In genomic region chrX:136856527-136856926, GRCh38 we compare ENCODE assay signal across 10 cellular contexts. TPM values are rescaled to one million over a fixed set of nuclear protein-coding genes. Genes with fewer than 3 reads are reported as not detected.
A peak's percentile ranks its signal among the peaks of the same experiment; 100 is the strongest.
DNase-seq lines count a peak whose midpoint lies in the region; ATAC-seq and TF ChIP-seq lines count a peak whose summit lies in the region.
"Had no signal": no experiment of that assay in that cellular context is flagged by ENCODE, and none has a peak within 500 bp of the region (broad histone marks: within the 10 kb centered on the region; RNA-seq: fewer than 3 reads in every experiment).

No MANE protein-coding gene starts in this region.

- no peaks in the 10 kb centered on the region for H3K4me1 ChIP-seq in right cardiac atrium (ENCODE audit: control insufficient read depth, insufficient read depth, low read length)
- H3K4me1 ChIP-seq in right atrium auricular region: no peaks in the 10 kb centered on the region

- H3K4me3 ChIP-seq in right cardiac atrium (ENCODE audit: low read length) (no peak overlapping the region), right atrium auricular region (no peak overlapping the region)

- H3K27ac ChIP-seq in right cardiac atrium (ENCODE audit: low read length) (no peak overlapping the region), right atrium auricular region (no peak overlapping the region)

- intact Hi-C loops in right cardiac atrium (cut with DNase I): no loop called here

- H3K36me3 ChIP-seq in right atrium auricular region: peaks cover 18% of the 10 kb centered on the region

- WGBS in right cardiac atrium: 87% methylated on average over 6 of the region's 6 CpGs

- H3K9me3 ChIP-seq in right cardiac atrium (ENCODE audit: control insufficient read depth, low read length) (no peaks in the 10 kb centered on the region), right atrium auricular region (no peaks in the 10 kb centered on the region)

- H3K27me3 ChIP-seq in right cardiac atrium (ENCODE audit: control insufficient read depth, insufficient read depth) (no peaks in the 10 kb centered on the region), right atrium auricular region (no peaks in the 10 kb centered on the region)

- no peak for TF ChIP-seq CTCF in right atrium auricular region (IDR thresholded peaks at IDR 0.05)

- ATAC-seq in right cardiac atrium: peak; percentile 19 to 47
- peak; percentile 84 for ATAC-seq in HG03066 (IDR thresholded peaks at IDR 0.05; ENCODE audit: low read depth, unreplicated experiment)
- no peak for ATAC-seq in left lobe of liver

- DNase-seq in right cardiac atrium (no peak), right atrium auricular region (ENCODE audit: low spot score) (no peak), SIG-M5 treated with dmso at 0.1 percent for 504 hours (lab: John Stamatoyannopoulos, UW; ENCODE audit: unreplicated experiment) (peak; percentile 89), OCI-M2 (lab: John Stamatoyannopoulos, UW; ENCODE audit: unreplicated experiment) (no peak), left lobe of liver (ENCODE audit: low spot score) (no peak), AG08396 (ENCODE audit: low spot score) (no peak), NCI-H526 treated with DMSO at 0.1 percent for 48 hours (lab: John Stamatoyannopoulos, UW) (no peak)
- DNase-seq: aorta, NCI-H2029 treated with DMSO at 0.1 percent for 48 hours had no signal

RNA-seq across cellular contexts. Expression of gene RBMX, which starts 24.0 kb away (rescaled TPM):
- total RNA-seq in right cardiac atrium (100 to 1,000 TPM in 2 of 4 donors, 10 to 100 TPM in 2; 88.4 to 123 (median 107) TPM), right atrium auricular region (100 to 1,000 TPM; 127 to 176 TPM), left lobe of liver (30.8 TPM)
- 89.3 TPM for polyA plus RNA-seq in right cardiac atrium
